In genomic region chr13:114131581-114132418, GRCh38 we compare ENCODE assay signal across 8 cellular contexts. TPM values are rescaled to one million over a fixed set of nuclear protein-coding genes. Genes with fewer than 3 reads are reported as not detected.
DNase-seq lines count a peak whose midpoint lies in the region; ATAC-seq and TF ChIP-seq lines count a peak whose summit lies in the region.

No MANE protein-coding gene starts in this region.

- no peaks in the 10 kb centered on the region for H3K27me3 ChIP-seq in CD8-positive, alpha-beta T cell (ENCODE audit: insufficient read depth, low read length)
- H3K27me3 ChIP-seq in Loucy (ENCODE audit: insufficient read depth, low read length, poor library complexity, severe bottlenecking) (no peaks in the 10 kb centered on the region), gastrocnemius medialis (no peaks in the 10 kb centered on the region)

- H3K27ac Mint-ChIP-seq in CD8-positive, alpha-beta T cell = peak overlapping the region; percentile 100
- peak overlapping the region; percentile 97 for H3K27ac Mint-ChIP-seq in activated naive CD8-positive, alpha-beta T cell

- peaks cover 53% of the 10 kb centered on the region for H3K79me2 ChIP-seq in Loucy (ENCODE audit: insufficient read depth, low read length)

- H3K9me3 ChIP-seq in CD8-positive, alpha-beta T cell (ENCODE audit: low read length) = no peaks in the 10 kb centered on the region
- H3K9me3 ChIP-seq in Loucy (ENCODE audit: insufficient read depth, low read depth, low read length) = no peaks in the 10 kb centered on the region
- no peaks in the 10 kb centered on the region for H3K9me3 ChIP-seq in gastrocnemius medialis

- H3K27ac ChIP-seq in CD8-positive, alpha-beta T cell (ENCODE audit: low read depth, low read length) = peak overlapping the region; percentile 92
- H3K27ac ChIP-seq in gastrocnemius medialis = peak overlapping the region; percentile 90 to 95 (median 92)

- H4K20me1 ChIP-seq in Loucy (ENCODE audit: insufficient read depth, low read length, poor library complexity, severe bottlenecking) = peaks cover 15% of the 10 kb centered on the region

- peak overlapping the region; percentile 94 for H3K4me2 ChIP-seq in Loucy (ENCODE audit: low read depth, low read length, poor library complexity, severe bottlenecking)

- H2AFZ ChIP-seq in Loucy (ENCODE audit: low read length) = peak overlapping the region; percentile 64; the same call in 1 of the 2 replicates

- peaks cover 51% of the 10 kb centered on the region for H3K4me1 ChIP-seq in CD8-positive, alpha-beta T cell (ENCODE audit: insufficient read depth, low read length)
- H3K4me1 ChIP-seq in Loucy (ENCODE audit: insufficient read depth, low read length, poor library complexity, severe bottlenecking) (peaks cover 46% of the 10 kb centered on the region), gastrocnemius medialis (peaks cover 41 to 46% of the 10 kb centered on the region in 2 donors)

- peak in 3 of 7 experiments; percentile 50 to 70 (median 67) for DNase-seq in CD8-positive, alpha-beta T cell
- peak; percentile 55 for DNase-seq in hepatic stellate cell (ENCODE audit: low spot score)
- DNase-seq in gastrocnemius medialis = no peak
- DNase-seq in GF-D8 (lab: John Stamatoyannopoulos, UW) = no peak
- DNase-seq in middle frontal gyrus (ENCODE audit: extremely low spot score, low spot score) = no peak

- POLR2A ChIA-PET in CD8-positive, alpha-beta T cell (lab: Charles Lee) = interaction anchor here (1.0 to 3.8 kb wide), 15 partner anchors 9 to 95 kb away, joined by 3 to 26 read pairs (median 6); no protein-coding TSS in a partner anchor

- no peak for TF ChIP-seq POLR2A in gastrocnemius medialis (IDR thresholded peaks at IDR 0.05)

- no peaks in the 10 kb centered on the region for H3K36me3 ChIP-seq in CD8-positive, alpha-beta T cell (ENCODE audit: insufficient read depth, low read length)
- H3K36me3 ChIP-seq in Loucy (ENCODE audit: insufficient read depth, low read length) (no peaks in the 10 kb centered on the region), gastrocnemius medialis (no peaks in the 10 kb centered on the region)

- H3K27me3 Mint-ChIP-seq in CD8-positive, alpha-beta T cell (ENCODE audit: low read depth) = no peaks in the 10 kb centered on the region
- no peaks in the 10 kb centered on the region for H3K27me3 Mint-ChIP-seq in activated naive CD8-positive, alpha-beta T cell

- peaks cover 40% of the 10 kb centered on the region for H3K36me3 Mint-ChIP-seq in CD8-positive, alpha-beta T cell
- H3K36me3 Mint-ChIP-seq in activated naive CD8-positive, alpha-beta T cell = no peaks in the 10 kb centered on the region

- no peaks in the 10 kb centered on the region for H3K9me3 Mint-ChIP-seq in CD8-positive, alpha-beta T cell
- H3K9me3 Mint-ChIP-seq in activated naive CD8-positive, alpha-beta T cell (ENCODE audit: low read depth) = no peaks in the 10 kb centered on the region

- H3K9me2 ChIP-seq in Loucy (replicated peaks; ENCODE audit: low read depth, low read length) = no peaks in the 10 kb centered on the region

- TF ChIP-seq CTCF in CD8-positive, alpha-beta T cell (IDR thresholded peaks at IDR 0.05) = no peak
- TF ChIP-seq CTCF in Loucy (conservative IDR thresholded peaks at IDR 0.05; ENCODE audit: low read length) (no peak), gastrocnemius medialis (IDR thresholded peaks at IDR 0.05 in 4 of 5, conservative IDR thresholded peaks at IDR 0.05 in 1 of 5) (peak in 1 of 5 experiments; percentile 4)

- intact Hi-C loops in CD8-positive, alpha-beta T cell (cut with DNase I, micrococcal nuclease) = loop anchor here in 1 of 2 experiments (1.0 kb wide), 1 partner anchor 12 kb away; no protein-coding TSS in a partner anchor
- intact Hi-C loops in gastrocnemius medialis (cut with DNase I; ENCODE audit: low total_unique reads) = loop anchor here (1.0 to 10.0 kb wide), 3 partner anchors 66 to 297 kb away; no protein-coding TSS in a partner anchor

- ATAC-seq in CD8-positive, alpha-beta T cell = peak; percentile 8
- ATAC-seq in GM21423 (IDR thresholded peaks at IDR 0.05; ENCODE audit: unreplicated experiment) (peak; percentile 2), gastrocnemius medialis (peak; percentile 5 to 6)

- H3K4me3 Mint-ChIP-seq in CD8-positive, alpha-beta T cell = peak overlapping the region; percentile 100
- H3K4me3 Mint-ChIP-seq in activated naive CD8-positive, alpha-beta T cell = peak overlapping the region; percentile 99

- CTCF ChIA-PET in CD8-positive, alpha-beta T cell (lab: Charles Lee) = interaction anchor here (0.7 to 7.5 kb wide), 5 partner anchors 12 to 95 kb away, joined by 3 to 56 read pairs (median 8); no protein-coding TSS in a partner anchor

- H3K4me1 Mint-ChIP-seq in CD8-positive, alpha-beta T cell (ENCODE audit: low read depth) = peaks cover 63% of the 10 kb centered on the region
- peaks cover 54% of the 10 kb centered on the region for H3K4me1 Mint-ChIP-seq in activated naive CD8-positive, alpha-beta T cell (ENCODE audit: low read depth)

- peak overlapping the region; percentile 87 for H3K9ac ChIP-seq in Loucy (ENCODE audit: low read depth, low read length, poor library complexity, severe bottlenecking)

- in situ Hi-C loops in gastrocnemius medialis (cut with MboI; ENCODE audit: low sequenced_read_pairs in 4 of 4) = no loop called here

- H3F3A ChIP-seq in Loucy (ENCODE audit: low read depth) = peaks cover 27% of the 10 kb centered on the region

- H3K4me3 ChIP-seq in CD8-positive, alpha-beta T cell (ENCODE audit: low read depth, low read length) = peak overlapping the region; percentile 96
- H3K4me3 ChIP-seq in Loucy (ENCODE audit: low read length, poor library complexity, severe bottlenecking) (peak overlapping the region; percentile 87), gastrocnemius medialis (peak overlapping the region; percentile 72 to 96 (median 79))

RNA-seq across cellular contexts. Expression of gene RASA3, which starts 0.6 kb away (rescaled TPM):
- total RNA-seq in CD8-positive, alpha-beta T cell = 100 to 1,000 TPM; 144 TPM
- total RNA-seq in gastrocnemius medialis = 10 to 100 TPM in 2 of 4 donors, 1 to 10 TPM in 2; 3.4 to 22.2 (median 10.8) TPM

RNA-seq across cellular contexts. Expression of gene CFAP97D2, which starts 47.3 kb away (rescaled TPM):
- total RNA-seq in CD8-positive, alpha-beta T cell = 1 to 10 TPM; 3.8 to 4.1 TPM
- not detected for total RNA-seq in gastrocnemius medialis

Comparison
In these comparisons a context has a peak if more than half of its experiments do, and no peak if none do; other contexts are left out.
1. RNA of gene RASA3, which starts 0.6 kb away (total RNA-seq): 144 TPM in CD8-positive, alpha-beta T cell; 3.4 to 22.2 TPM in gastrocnemius medialis; every median in the first group is over 4 times any median in the second.
2. RNA of gene CFAP97D2, which starts 47.3 kb away (total RNA-seq): 3.8 to 4.1 TPM in CD8-positive, alpha-beta T cell; not detected in gastrocnemius medialis; every median in the first group is over 4 times any median in the second.
3. Peak in every context shown above with its lines, with median percentiles within 50 percentile points of each other: ATAC-seq and H3K4me3 ChIP-seq.